19 cellular contexts compared by ENCODE assay signal in the genomic region with DNA sequence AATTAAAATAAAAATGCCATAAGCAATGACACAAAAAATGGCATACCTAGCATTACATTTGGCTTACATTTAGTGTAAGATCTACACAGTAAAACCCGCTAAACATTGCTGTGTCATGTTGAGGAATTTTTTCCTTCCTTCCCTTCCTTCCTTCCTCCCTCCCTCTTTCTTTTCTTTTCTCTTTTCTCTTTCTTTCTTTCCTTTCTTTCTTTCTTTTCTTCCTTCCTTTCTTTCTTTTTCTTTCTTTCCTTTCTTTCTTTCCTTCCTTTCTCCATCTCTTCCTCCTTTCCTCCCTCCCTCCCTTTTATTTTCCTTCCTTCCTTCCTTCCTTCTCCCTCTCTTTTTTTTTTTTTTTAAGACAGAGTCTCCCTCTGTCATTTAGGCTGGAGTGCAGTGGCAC. TPM values are rescaled to one million over a fixed set of nuclear protein-coding genes. Genes with fewer than 3 reads are reported as not detected.
"Had no signal": no experiment of that assay in that cellular context is flagged by ENCODE, and none has a peak within 500 bp of the region (broad histone marks: within the 10 kb centered on the region; RNA-seq: fewer than 3 reads in every experiment).

No MANE protein-coding gene starts in this region.

RNA-seq across cellular contexts. Expression of gene CYP2A6, which starts 11.8 kb away (rescaled TPM):
- total RNA-seq: kidney; kidney epithelial cell; left cardiac atrium; left colon; left ventricle myocardium inferior; left ventricle myocardium superior; lower leg skin; lung microvascular endothelial cell; mammary epithelial cell; mononuclear cell; myocyte; naive thymus-derived CD8-positive, alpha-beta T cell had no signal
- polyA plus RNA-seq: keratinocyte; mammary epithelial cell; naive thymus-derived CD4-positive, alpha-beta T cell; naive thymus-derived CD8-positive, alpha-beta T cell had no signal

RNA-seq across cellular contexts. Expression of gene CYP2A7, which starts 43.6 kb away (rescaled TPM):
- total RNA-seq: kidney; kidney epithelial cell; left cardiac atrium; left colon; left lung; left ventricle myocardium inferior; left ventricle myocardium superior; lower leg skin; lung microvascular endothelial cell; mammary epithelial cell; mesenteric fat pad; mesothelial cell of epicardium; mononuclear cell; mucosa of descending colon; myocyte; naive thymus-derived CD4-positive, alpha-beta T cell; naive thymus-derived CD8-positive, alpha-beta T cell had no signal
- polyA plus RNA-seq: immature natural killer cell; keratinocyte; mammary epithelial cell; naive thymus-derived CD4-positive, alpha-beta T cell; naive thymus-derived CD8-positive, alpha-beta T cell had no signal
